14 cellular contexts compared by ENCODE assay signal in the genomic region with DNA sequence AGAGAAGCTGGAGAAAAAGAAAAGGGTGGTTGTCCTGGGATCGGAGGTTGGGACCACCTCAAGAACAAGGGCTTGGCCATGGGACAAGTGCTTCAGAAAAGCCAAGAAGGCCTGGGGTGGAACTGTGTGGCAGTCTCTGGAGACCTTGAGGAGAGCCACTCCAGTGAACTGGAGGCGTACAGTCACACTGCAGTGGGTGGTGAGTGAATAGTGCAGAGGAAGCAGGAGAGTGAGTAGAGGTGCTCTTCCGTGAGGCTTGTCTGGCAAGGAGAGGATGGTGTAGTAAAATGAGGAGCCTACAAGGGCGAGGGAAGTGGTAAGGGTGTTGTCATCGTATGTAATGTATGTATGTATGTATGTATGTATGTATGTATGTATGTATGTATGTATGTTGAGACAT. TPM values are rescaled to one million over a fixed set of nuclear protein-coding genes. Genes with fewer than 3 reads are reported as not detected.
DNase-seq lines count a peak whose midpoint lies in the region; ATAC-seq lines count a peak whose summit lies in the region.
"Had no signal": no experiment of that assay in that cellular context is flagged by ENCODE, and none has a peak within 500 bp of the region (broad histone marks: within the 10 kb centered on the region; RNA-seq: fewer than 3 reads in every experiment).

No MANE protein-coding gene starts in this region.

- no peak for DNase-seq in CD4-positive, alpha-beta memory T cell
- DNase-seq in germinal center (ENCODE audit: low spot score) = peak; percentile 54
- no peak for DNase-seq in NCI-H1694 treated with DMSO at 0.1 percent for 48 hours (lab: John Stamatoyannopoulos, UW)
- no peak for DNase-seq in DMS79 treated with DMSO at 0.1 percent for 48 hours (lab: John Stamatoyannopoulos, UW)
- DNase-seq in KG1 (lab: John Stamatoyannopoulos, UW) = no peak
- no peak for DNase-seq in 8988T
- DNase-seq: activated CD4-positive, alpha-beta T cell treated with anti-CD3 and anti-CD28 coated beads for 48 hours; effector memory CD4-positive, alpha-beta T cell; glutamatergic neuron; left cardiac atrium; NCI-H187 treated with DMSO at 0.1 percent for 48 hours; stimulated activated CD4-positive, alpha-beta T cell treated with anti-CD3 and anti-CD28 coated beads, Interleukin-12 subunit alpha, Interleukin-12 subunit beta, amount 100 ng/mL, for 4 hours had no signal

- peak; percentile 48 for ATAC-seq in GM21360 (IDR thresholded peaks at IDR 0.05; ENCODE audit: unreplicated experiment)
- peak; percentile 48 for ATAC-seq in HG03432 (IDR thresholded peaks at IDR 0.05; ENCODE audit: unreplicated experiment)
- ATAC-seq: left cardiac atrium had no signal

- no peaks in the 10 kb centered on the region for H3K9me3 ChIP-seq in CD4-positive, alpha-beta memory T cell (ENCODE audit: control insufficient read depth in 1 of 2, low read length in 2 of 2)

- H3K36me3 ChIP-seq in CD4-positive, alpha-beta memory T cell (ENCODE audit: insufficient read depth, low read length) = peaks cover 6% of the 10 kb centered on the region

- peaks cover 96% of the 10 kb centered on the region for H3K4me1 ChIP-seq in CD4-positive, alpha-beta memory T cell (ENCODE audit: insufficient read depth, low read length)

- no peak overlapping the region for H3K27ac ChIP-seq in CD4-positive, alpha-beta memory T cell (ENCODE audit: low read depth, low read length)

- H3K4me1 Mint-ChIP-seq in CD4-positive, alpha-beta memory T cell = peaks cover 61 to 92% (median 76%) of the 10 kb centered on the region in 4 donors

- H3K4me3 Mint-ChIP-seq in CD4-positive, alpha-beta memory T cell = peak overlapping the region; percentile 41 to 78 (median 48)

- intact Hi-C loops in CD4-positive, alpha-beta memory T cell (cut with micrococcal nuclease) = no loop called here

- H3K27me3 Mint-ChIP-seq in CD4-positive, alpha-beta memory T cell = no peaks in the 10 kb centered on the region

- POLR2A ChIA-PET in CD4-positive, alpha-beta memory T cell (lab: Charles Lee; ENCODE audit: partially characterized antibody) = interaction anchor here (0.8 to 1.0 kb wide), 2 partner anchors 17 to 67 kb away, joined by 3 read pairs; no protein-coding TSS in a partner anchor

- H3K4me3 ChIP-seq in CD4-positive, alpha-beta memory T cell (ENCODE audit: low read length in 2 of 2) = no peak overlapping the region

- CTCF ChIA-PET in CD4-positive, alpha-beta memory T cell (lab: Charles Lee; ENCODE audit: partially characterized antibody) = interaction anchor here (1.1 kb wide), 1 partner anchor 37 kb away, joined by 3 read pairs; no protein-coding TSS in a partner anchor

- H3K27me3 ChIP-seq in CD4-positive, alpha-beta memory T cell (ENCODE audit: insufficient read depth, low read length) = no peaks in the 10 kb centered on the region

- H3K27ac Mint-ChIP-seq in CD4-positive, alpha-beta memory T cell = peak overlapping the region; percentile 55 to 91 (median 86)

- H3K9me3 Mint-ChIP-seq in CD4-positive, alpha-beta memory T cell = peaks cover 0 to 11% (median 2%) of the 10 kb centered on the region in 8 donors

- H3K36me3 Mint-ChIP-seq in CD4-positive, alpha-beta memory T cell = peaks cover 47 to 65% of the 10 kb centered on the region in 2 donors

RNA-seq across cellular contexts. Expression of a gene that starts 20.9 kb away (rescaled TPM):
- total RNA-seq in CD4-positive, alpha-beta memory T cell = 100 to 1,000 TPM; 159 TPM
- 10 to 100 TPM in 1 of 2 donors, 1 to 10 TPM in 1; 5.2 to 12.3 TPM for polyA plus RNA-seq in CD4-positive, alpha-beta memory T cell
